Comparison of ENCODE assay signal across 12 cellular contexts in the genomic region with DNA sequence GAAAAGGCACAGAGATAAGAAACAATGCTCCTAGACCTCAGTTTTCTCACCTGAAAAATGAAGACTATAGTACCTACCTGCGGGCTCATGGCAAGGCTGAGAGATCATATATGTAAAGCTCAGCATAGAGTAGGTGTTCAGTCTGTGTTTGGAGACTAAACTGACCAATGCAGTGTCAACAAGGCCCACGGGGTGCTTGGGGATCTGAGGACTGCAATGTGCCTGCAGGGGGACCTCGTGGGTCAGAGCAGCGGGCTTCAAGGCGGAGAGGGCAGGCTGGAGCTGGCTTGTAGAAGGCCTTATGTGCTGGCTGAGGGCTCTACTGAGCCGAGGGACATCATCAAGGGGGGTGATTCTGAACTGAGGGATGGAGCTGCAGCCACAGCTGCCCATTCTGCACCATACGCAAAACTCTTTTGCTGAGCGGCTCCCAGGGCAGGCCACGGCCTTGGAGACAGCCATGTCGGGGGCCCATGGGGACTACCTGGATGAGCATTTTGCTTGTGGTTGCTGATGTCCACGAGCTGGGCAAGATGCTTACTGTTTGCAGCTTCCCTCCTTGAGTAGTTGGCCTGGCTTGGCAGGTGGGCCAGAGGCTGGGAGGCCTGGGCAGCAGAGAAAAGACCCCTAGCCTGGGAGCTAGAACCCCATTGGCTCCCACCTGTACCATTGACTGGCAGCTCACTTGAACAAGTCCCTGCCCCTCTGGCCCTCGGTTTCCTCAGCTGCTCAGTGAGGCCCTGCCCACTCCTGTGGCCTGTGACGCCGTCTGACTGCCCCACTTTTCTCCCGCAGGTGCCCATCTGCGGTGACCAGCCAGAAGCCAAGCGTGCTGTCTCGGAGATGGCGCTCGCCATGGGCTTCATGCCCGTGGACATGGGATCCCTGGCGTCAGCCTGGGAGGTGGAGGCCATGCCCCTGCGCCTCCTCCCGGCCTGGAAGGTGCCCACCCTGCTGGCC. TPM values are rescaled to one million over a fixed set of nuclear protein-coding genes. Genes with fewer than 3 reads are reported as not detected.
"Had no signal": no experiment of that assay in that cellular context is flagged by ENCODE, and none has a peak within 500 bp of the region (broad histone marks: within the 10 kb centered on the region; RNA-seq: fewer than 3 reads in every experiment).

No MANE protein-coding gene starts in this region.

- H3K27ac Mint-ChIP-seq: activated CD4-positive, alpha-beta T cell treated with anti-CD3 and anti-CD28 coated beads, Interleukin-2, amount 10 ng/mL, durations not matched to agents 24 days and 14 days; activated naive CD4-positive, alpha-beta T cell treated with anti-CD3 and anti-CD28 coated beads, Interleukin-2, amount 10 ng/mL, durations not matched to agents 7 days and 5 days; dendritic cell treated with granulocyte-macrophage colony-stimulating factor and Interleukin-4, amounts not matched to agents 40 ng/mL and 50 ng/mL, for 4 days had no signal

- H3K9me3 ChIP-seq: sigmoid colon had no signal

- H3K4me1 Mint-ChIP-seq: activated CD4-positive, alpha-beta T cell treated with anti-CD3 and anti-CD28 coated beads, Interleukin-2, amount 10 ng/mL, durations not matched to agents 24 days and 14 days; activated naive CD4-positive, alpha-beta T cell treated with anti-CD3 and anti-CD28 coated beads, Interleukin-2, amount 10 ng/mL, durations not matched to agents 7 days and 5 days; naive thymus-derived CD8-positive, alpha-beta T cell had no signal

- H3K36me3 Mint-ChIP-seq: activated naive CD4-positive, alpha-beta T cell treated with anti-CD3 and anti-CD28 coated beads, Interleukin-2, amount 10 ng/mL, durations not matched to agents 7 days and 5 days; naive thymus-derived CD8-positive, alpha-beta T cell had no signal

- H3K27ac ChIP-seq: sigmoid colon, VCaP had no signal

- DNase-seq: activated CD4-positive, alpha-beta T cell treated with anti-CD3 and anti-CD28 coated beads, Interleukin-2, amount 10 ng/mL, durations not matched to agents 24 days and 14 days; hypothalamus; naive thymus-derived CD8-positive, alpha-beta T cell; nucleus accumbens; sigmoid colon; stimulated activated CD4-positive, alpha-beta T cell treated with anti-CD3 and anti-CD28 coated beads, Interleukin-12 subunit alpha, Interleukin-12 subunit beta, amount 100 ng/mL, for 4 hours; stimulated activated naive CD4-positive, alpha-beta T cell; T-helper 1 cell had no signal

- H3K27me3 ChIP-seq: sigmoid colon had no signal

- H3K9me3 Mint-ChIP-seq: activated CD4-positive, alpha-beta T cell treated with anti-CD3 and anti-CD28 coated beads, Interleukin-2, amount 10 ng/mL, durations not matched to agents 24 days and 14 days; activated naive CD4-positive, alpha-beta T cell treated with anti-CD3 and anti-CD28 coated beads, Interleukin-2, amount 10 ng/mL, durations not matched to agents 7 days and 5 days; dendritic cell treated with granulocyte-macrophage colony-stimulating factor and Interleukin-4, amounts not matched to agents 40 ng/mL and 50 ng/mL, for 4 days had no signal

- H3K27me3 Mint-ChIP-seq: activated CD4-positive, alpha-beta T cell treated with anti-CD3 and anti-CD28 coated beads, Interleukin-2, amount 10 ng/mL, durations not matched to agents 24 days and 14 days; dendritic cell treated with granulocyte-macrophage colony-stimulating factor and Interleukin-4, amounts not matched to agents 40 ng/mL and 50 ng/mL, for 4 days had no signal

- H3K4me3 Mint-ChIP-seq: activated CD4-positive, alpha-beta T cell treated with anti-CD3 and anti-CD28 coated beads, Interleukin-2, amount 10 ng/mL, durations not matched to agents 24 days and 14 days; activated naive CD4-positive, alpha-beta T cell treated with anti-CD3 and anti-CD28 coated beads, Interleukin-2, amount 10 ng/mL, durations not matched to agents 7 days and 5 days; dendritic cell treated with granulocyte-macrophage colony-stimulating factor and Interleukin-4, amounts not matched to agents 40 ng/mL and 50 ng/mL, for 4 days; naive thymus-derived CD8-positive, alpha-beta T cell had no signal

- H3K36me3 ChIP-seq: sigmoid colon had no signal

- H3K4me3 ChIP-seq: lung, sigmoid colon had no signal

RNA-seq across cellular contexts. Expression of gene STEAP3, which starts 23.5 kb away (rescaled TPM):
- total RNA-seq: naive thymus-derived CD8-positive, alpha-beta T cell had no signal
